8 cellular contexts compared by ENCODE assay signal in the genomic region with DNA sequence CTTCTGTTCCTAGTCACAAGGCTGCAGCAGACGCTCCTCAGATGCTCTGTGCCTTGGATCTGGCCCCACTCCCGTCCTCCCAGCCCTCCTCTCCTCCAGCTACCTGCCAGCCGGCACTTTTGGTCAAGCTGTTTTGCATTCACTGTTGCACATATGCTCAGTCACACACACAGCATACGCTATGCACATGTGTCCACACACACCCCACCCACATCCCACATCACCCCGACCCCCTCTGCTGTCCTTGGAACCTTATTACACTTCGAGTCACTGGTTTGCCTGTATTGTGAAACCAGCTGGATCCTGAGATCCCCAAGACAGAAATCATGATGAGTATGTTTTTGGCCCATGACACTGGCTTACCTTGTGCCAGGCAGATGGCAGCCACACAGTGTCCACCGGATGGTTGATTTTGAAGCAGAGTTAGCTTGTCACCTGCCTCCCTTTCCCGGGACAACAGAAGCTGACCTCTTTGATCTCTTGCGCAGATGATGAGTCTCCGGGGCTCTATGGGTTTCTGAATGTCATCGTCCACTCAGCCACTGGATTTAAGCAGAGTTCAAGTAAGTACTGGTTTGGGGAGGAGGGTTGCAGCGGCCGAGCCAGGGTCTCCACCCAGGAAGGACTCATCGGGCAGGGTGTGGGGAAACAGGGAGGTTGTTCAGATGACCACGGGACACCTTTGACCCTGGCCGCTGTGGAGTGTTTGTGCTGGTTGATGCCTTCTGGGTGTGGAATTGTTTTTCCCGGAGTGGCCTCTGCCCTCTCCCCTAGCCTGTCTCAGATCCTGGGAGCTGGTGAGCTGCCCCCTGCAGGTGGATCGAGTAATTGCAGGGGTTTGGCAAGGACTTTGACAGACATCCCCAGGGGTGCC.
DNase-seq lines count a peak whose midpoint lies in the region; ATAC-seq, FAIRE-seq and TF ChIP-seq lines count a peak whose summit lies in the region.

No MANE protein-coding gene starts in this region.

- H3K27me3 Mint-ChIP-seq in CD4-positive, alpha-beta memory T cell = no peaks in the 10 kb centered on the region
- no peaks in the 10 kb centered on the region for H3K27me3 Mint-ChIP-seq in T-helper 2 cell treated with Interferon-gamma antibody and Interleukin-4, amounts not matched to agents 5 μg/mL and 100 μg/mL, for 36 hours (ENCODE audit: low read depth)

- FAIRE-seq in keratinocyte (lab: Jason Lieb, UNC) = no peak

- H2AFZ ChIP-seq in keratinocyte (ENCODE audit: control insufficient read depth, low read length) = no peak overlapping the region

- no peak overlapping the region for H3K4me3 ChIP-seq in CD4-positive, alpha-beta memory T cell (ENCODE audit: low read length in 2 of 2)
- no peak overlapping the region for H3K4me3 ChIP-seq in keratinocyte (ENCODE audit: control insufficient read depth in 2 of 3, extremely low read depth in 1 of 3, insufficient read depth in 2 of 3, low read depth in 1 of 3, low read length in 3 of 3)

- TF ChIP-seq CTCF in keratinocyte (optimal IDR thresholded peaks at IDR 0.05 in 1 of 3, IDR thresholded peaks at IDR 0.05 in 1 of 3, conservative IDR thresholded peaks at IDR 0.05 in 1 of 3; ENCODE audit: extremely low read depth in 1 of 3, insufficient read depth in 2 of 3, low read length in 3 of 3) = peak; percentile 72 to 84 (median 78)

- H3K36me3 Mint-ChIP-seq in CD4-positive, alpha-beta memory T cell = peaks cover 45 to 81% of the 10 kb centered on the region in 2 donors
- H3K36me3 Mint-ChIP-seq in T-helper 2 cell treated with Interferon-gamma antibody and Interleukin-4, amounts not matched to agents 5 μg/mL and 100 μg/mL, for 36 hours (ENCODE audit: low read depth) = peaks cover 25% of the 10 kb centered on the region

- dilution Hi-C loops in keratinocyte (cut with MboI; ENCODE audit: extremely low pct_ligation_motif_present, low sequenced_read_pairs) = no loop called here

- H3K9ac ChIP-seq in keratinocyte (ENCODE audit: control insufficient read depth, extremely low read depth, insufficient read depth, low read length) = no peak overlapping the region

- H3K4me2 ChIP-seq in keratinocyte (ENCODE audit: control insufficient read depth, extremely low read depth, insufficient read depth, low read depth, low read length) = no peak overlapping the region

- DNase-seq in CD4-positive, alpha-beta memory T cell = peak in 4 of 5 donors; percentile 43 to 49 (median 48)
- DNase-seq in HK-2 (ENCODE audit: unreplicated experiment) (peak; percentile 49), astrocyte of the hippocampus (ENCODE audit: low read depth, low spot score) (peak; percentile 66), keratinocyte (ENCODE audit: low read depth, low spot score) (no peak)
- DNase-seq in T-helper 2 cell treated with Interferon-gamma antibody and Interleukin-4, amounts not matched to agents 5 μg/mL and 100 μg/mL, for 36 hours (ENCODE audit: low spot score) = peak; percentile 20
- peak; percentile 22 for DNase-seq in stimulated activated CD4-positive, alpha-beta T cell treated with anti-CD3 and anti-CD28 coated beads, Interleukin-2, amount 100 ng/mL, for 4 hours (ENCODE audit: low read depth)

- intact Hi-C loops in CD4-positive, alpha-beta memory T cell (cut with micrococcal nuclease) = loop anchor here (1.0 to 10.0 kb wide), 2 partner anchors 95 to 116 kb away; no protein-coding TSS in a partner anchor

- H3K27ac Mint-ChIP-seq in CD4-positive, alpha-beta memory T cell = peak overlapping the region in 4 of 7 donors; percentile 15 to 68 (median 32)
- no peak overlapping the region for H3K27ac Mint-ChIP-seq in T-helper 2 cell treated with Interferon-gamma antibody and Interleukin-4, amounts not matched to agents 5 μg/mL and 100 μg/mL, for 36 hours

- no peaks in the 10 kb centered on the region for H3K9me1 ChIP-seq in keratinocyte (ENCODE audit: control insufficient read depth, extremely low read depth, insufficient read depth, low read length)

- H3K79me2 ChIP-seq in keratinocyte (ENCODE audit: control insufficient read depth, insufficient read depth, low read length) = no peaks in the 10 kb centered on the region

- H3K27ac ChIP-seq in CD4-positive, alpha-beta memory T cell (ENCODE audit: low read depth, low read length) = no peak overlapping the region
- H3K27ac ChIP-seq in keratinocyte (ENCODE audit: control insufficient read depth, insufficient read depth, low read length) = no peak overlapping the region

- H3K9me3 Mint-ChIP-seq in CD4-positive, alpha-beta memory T cell = no peaks in the 10 kb centered on the region
- H3K9me3 Mint-ChIP-seq in T-helper 2 cell treated with Interferon-gamma antibody and Interleukin-4, amounts not matched to agents 5 μg/mL and 100 μg/mL, for 36 hours = no peaks in the 10 kb centered on the region

- CTCF ChIA-PET in CD4-positive, alpha-beta memory T cell (lab: Charles Lee; ENCODE audit: partially characterized antibody) = interaction anchor here (0.6 to 16.7 kb wide), 20 partner anchors 8 to 333 kb away, joined by 3 to 423 read pairs (median 4); a partner anchor contains a TSS

- no peak for ATAC-seq in GM21526 (IDR thresholded peaks at IDR 0.05; ENCODE audit: low FRiP score, unreplicated experiment)
- ATAC-seq in HG02884 (IDR thresholded peaks at IDR 0.05; ENCODE audit: unreplicated experiment) = no peak

- no peaks in the 10 kb centered on the region for H3K4me1 ChIP-seq in CD4-positive, alpha-beta memory T cell (ENCODE audit: insufficient read depth, low read length)
- H3K4me1 ChIP-seq in keratinocyte (ENCODE audit: control insufficient read depth, extremely low read depth, insufficient read depth, low read length) = peaks cover 2% of the 10 kb centered on the region

- no peaks in the 10 kb centered on the region for H3K9me3 ChIP-seq in CD4-positive, alpha-beta memory T cell (ENCODE audit: control insufficient read depth in 1 of 2, low read length in 2 of 2)
- H3K9me3 ChIP-seq in keratinocyte (ENCODE audit: control insufficient read depth, low read depth, low read length) = no peaks in the 10 kb centered on the region

- H3K36me3 ChIP-seq in CD4-positive, alpha-beta memory T cell (ENCODE audit: insufficient read depth, low read length) = peaks cover 47% of the 10 kb centered on the region
- peaks cover 39 to 42% of the 10 kb centered on the region in 2 experiments for H3K36me3 ChIP-seq in keratinocyte (ENCODE audit: control insufficient read depth in 2 of 2, extremely low read depth in 1 of 2, insufficient read depth in 2 of 2, low read length in 2 of 2)

- H3K4me1 Mint-ChIP-seq in CD4-positive, alpha-beta memory T cell = no peaks in the 10 kb centered on the region
- no peaks in the 10 kb centered on the region for H3K4me1 Mint-ChIP-seq in T-helper 2 cell treated with Interferon-gamma antibody and Interleukin-4, amounts not matched to agents 5 μg/mL and 100 μg/mL, for 36 hours (ENCODE audit: low read depth)

- POLR2A ChIA-PET in CD4-positive, alpha-beta memory T cell (lab: Charles Lee; ENCODE audit: partially characterized antibody) = interaction anchor here (0.8 to 1.2 kb wide), 2 partner anchors 109 to 148 kb away, joined by 3 read pairs; no protein-coding TSS in a partner anchor

- H4K20me1 ChIP-seq in keratinocyte (ENCODE audit: control insufficient read depth, extremely low read depth, insufficient read depth, low read length) = no peaks in the 10 kb centered on the region

- H3K27me3 ChIP-seq in CD4-positive, alpha-beta memory T cell (ENCODE audit: insufficient read depth, low read length) = no peaks in the 10 kb centered on the region
- no peaks in the 10 kb centered on the region for H3K27me3 ChIP-seq in keratinocyte (ENCODE audit: control insufficient read depth, extremely low read depth, insufficient read depth, low read length)

- H3K4me3 Mint-ChIP-seq in CD4-positive, alpha-beta memory T cell = no peak overlapping the region
- H3K4me3 Mint-ChIP-seq in T-helper 2 cell treated with Interferon-gamma antibody and Interleukin-4, amounts not matched to agents 5 μg/mL and 100 μg/mL, for 36 hours = no peak overlapping the region
